In the genomic region with DNA sequence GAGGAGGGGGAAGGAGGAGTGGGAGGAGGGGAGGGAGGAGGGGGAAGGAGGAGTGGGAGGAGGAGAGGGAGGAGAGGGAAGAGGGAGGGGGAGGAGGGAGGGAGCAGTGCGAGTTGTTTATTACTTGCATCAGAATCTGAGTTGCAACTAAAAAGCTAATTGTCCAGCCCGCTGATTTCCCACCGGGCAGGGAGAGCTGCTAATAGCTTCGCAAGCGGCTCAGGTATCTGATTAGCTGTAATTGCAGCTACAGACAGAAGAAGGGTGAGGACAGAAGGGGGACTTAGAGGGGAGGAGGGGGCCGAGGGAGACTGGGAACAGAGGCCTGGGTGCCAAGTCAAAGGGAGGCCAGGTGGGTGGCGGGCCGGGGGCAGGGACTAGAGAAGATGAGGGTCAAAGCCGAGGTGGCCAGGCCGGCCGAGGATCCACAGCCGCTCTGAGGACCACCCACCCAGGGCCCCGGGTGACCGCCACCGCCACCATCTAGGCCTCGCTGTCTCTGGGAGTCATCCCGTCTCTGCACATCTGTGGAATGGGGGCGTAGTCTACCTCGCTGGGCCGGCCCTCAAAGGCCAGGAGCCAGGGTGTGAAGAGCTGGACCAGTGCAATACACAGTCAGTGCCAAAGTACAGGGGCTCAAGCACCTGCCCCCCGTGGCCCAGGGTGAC, we compare ENCODE assay signal across 1 cellular context.
TF ChIP-seq lines count a peak whose summit lies in the region.

No MANE protein-coding gene starts in this region.

TF ChIP-seq in HepG2, 621 proteins besides CTCF, POLR2A, EP300 and RAD21 (continued from another document):
- TF ChIP-seq TFDP2 (CRISPR knock-in tag; IDR thresholded peaks at IDR 0.05) (no peak), HOXD1 (CRISPR knock-in tag; IDR thresholded peaks at IDR 0.05) (no peak)
- TF ChIP-seq, protein P1, sequence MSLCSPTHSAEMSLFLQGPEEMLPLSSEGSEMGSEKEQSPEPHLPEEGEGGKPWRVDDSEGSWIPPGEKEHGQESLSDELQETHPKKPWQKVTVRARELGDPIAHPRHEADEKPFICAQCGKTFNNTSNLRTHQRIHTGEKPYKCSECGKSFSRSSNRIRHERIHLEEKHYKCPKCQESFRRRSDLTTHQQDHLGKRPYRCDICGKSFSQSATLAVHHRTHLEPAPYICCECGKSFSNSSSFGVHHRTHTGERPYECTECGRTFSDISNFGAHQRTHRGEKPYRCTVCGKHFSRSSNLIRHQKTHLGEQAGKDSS (CRISPR knock-in tag; IDR thresholded peaks at IDR 0.05; ENCODE audit: borderline replicate concordance, low read depth) = no peak
- TF ChIP-seq, protein P2, sequence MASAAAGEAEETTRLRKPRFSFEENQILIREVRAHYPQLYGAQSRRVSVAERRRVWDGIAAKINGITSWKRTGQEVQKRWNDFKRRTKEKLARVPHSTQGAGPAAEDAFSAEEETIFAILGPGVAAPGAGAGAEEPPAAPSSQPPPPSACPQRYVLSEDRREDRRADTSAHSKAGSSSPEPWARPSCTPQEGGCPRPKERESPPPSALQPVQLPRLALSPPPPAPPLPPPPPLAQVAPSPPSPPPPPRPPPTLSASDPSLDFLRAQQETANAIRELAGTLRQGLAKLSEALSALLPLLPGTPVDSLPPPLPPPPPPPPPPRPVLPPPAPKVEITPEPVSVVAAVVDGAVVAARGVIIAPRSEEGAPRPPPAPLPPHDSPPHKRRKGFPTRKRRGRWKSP (CRISPR knock-in tag; IDR thresholded peaks at IDR 0.05) = no peak
